ENCODE assay signal across 25 cellular contexts in the genomic region with DNA sequence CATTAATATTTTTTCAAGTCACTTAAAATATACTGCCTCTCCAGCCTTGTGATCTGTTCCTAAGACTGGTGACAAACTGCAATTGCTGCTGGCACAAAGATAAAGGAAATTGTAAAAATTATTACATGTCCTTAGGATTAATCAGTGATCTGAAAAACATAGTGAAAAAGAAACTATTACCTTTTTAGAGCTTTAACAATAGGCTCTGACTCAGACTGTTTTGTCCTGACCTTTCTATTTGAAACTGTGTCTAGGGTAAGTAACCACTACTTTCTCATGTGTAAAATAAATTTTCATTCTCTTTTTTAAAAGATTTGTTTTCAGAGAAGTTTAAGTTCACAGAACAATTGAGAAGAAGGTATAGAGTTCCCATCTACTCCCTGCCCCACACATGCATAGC.
"Had no signal": no experiment of that assay in that cellular context is flagged by ENCODE, and none has a peak within 500 bp of the region (broad histone marks: within the 10 kb centered on the region; RNA-seq: fewer than 3 reads in every experiment).

No MANE protein-coding gene starts in this region.

- H3K9me3 ChIP-seq: adrenal gland, breast epithelium, SJCRH30, SK-N-SH had no signal

- ATAC-seq: activated CD4-positive, alpha-beta T cell treated with anti-CD3 and anti-CD28 coated beads for 36 hours; activated CD8-positive, alpha-beta T cell treated with anti-CD3 and anti-CD28 coated beads for 36 hours; activated T-cell treated with anti-CD3 and anti-CD28 coated beads, Interleukin-2, amount 50 U/mL, for 72 hours; Right ventricle myocardium inferior had no signal

- DNase-seq: activated CD4-positive, alpha-beta T cell treated with anti-CD3 and anti-CD28 coated beads for 36 hours; activated CD8-positive, alpha-beta memory T cell treated with anti-CD3 and anti-CD28 coated beads, Interleukin-2, amount 50 U/mL, for 4 hours; activated CD8-positive, alpha-beta T cell treated with anti-CD3 and anti-CD28 coated beads for 36 hours; activated naive CD4-positive, alpha-beta T cell treated with anti-CD3 and anti-CD28 coated beads, Interleukin-2, amount 50 U/mL, for 16 hours; activated naive CD8-positive, alpha-beta T cell treated with anti-CD3 and anti-CD28 coated beads, Interleukin-2, amount 10 ng/mL, durations not matched to agents 7 days and 5 days; activated T-cell treated with anti-CD3 and anti-CD28 coated beads, Interleukin-2, amount 50 U/mL, for 72 hours; adrenal gland; aorta; caudate nucleus; Karpas-422; MM.1S; NCI-H1105; NCI-H1436; NCI-H1694 treated with DMSO at 0.1 percent for 48 hours; NCI-H2171 treated with DMSO at 0.1 percent for 48 hours; NCI-H226; NCI-H526; NCI-H82; NK-92 treated with Interleukin-12 subunit alpha and Interleukin-12 subunit beta, amount 100 ng/mL, for 24 hours; SJCRH30; SK-N-SH; T-helper 1 cell; WERI-Rb-1 had no signal

- H3K4me2 ChIP-seq: SK-N-SH had no signal

- H3K4me1 ChIP-seq: adrenal gland, breast epithelium, SJCRH30 had no signal

- H3K27me3 ChIP-seq: adrenal gland, breast epithelium, SJCRH30 had no signal

- H3K4me3 ChIP-seq: adrenal gland, breast epithelium, SJCRH30 had no signal

- H3K27ac ChIP-seq: adrenal gland, breast epithelium, SJCRH30, WERI-Rb-1 had no signal

- H3K36me3 ChIP-seq: adrenal gland, breast epithelium, SJCRH30, WERI-Rb-1 had no signal

- H3K9ac ChIP-seq: SK-N-SH had no signal
